ENCODE assay signal across 14 cellular contexts in genomic region chr1:23624440-23624839, GRCh38.
DNase-seq lines count a peak whose midpoint lies in the region; ATAC-seq, FAIRE-seq and TF ChIP-seq lines count a peak whose summit lies in the region.
"Had no signal": no experiment of that assay in that cellular context is flagged by ENCODE, and none has a peak within 500 bp of the region (broad histone marks: within the 10 kb centered on the region; RNA-seq: fewer than 3 reads in every experiment).

No MANE protein-coding gene starts in this region.

- peaks cover 42% of the 10 kb centered on the region for H3K4me1 Mint-ChIP-seq in activated CD8-positive, alpha-beta memory T cell treated with anti-CD3 and anti-CD28 coated beads, Interleukin-2, amount 10 ng/mL, durations not matched to agents 7 days and 5 days

- H3K79me1 ChIP-seq in H1 (ENCODE audit: low read depth, low read length) = no peaks in the 10 kb centered on the region

- no peak for TF ChIP-seq EP300 in H1 (IDR thresholded peaks at IDR 0.05; ENCODE audit: borderline replicate concordance in 1 of 2, low read depth in 2 of 2, low read length in 2 of 2)

- no peak overlapping the region for H3K14ac ChIP-seq in H1 (ENCODE audit: insufficient read length)

- H4K5ac ChIP-seq in H1 (ENCODE audit: insufficient read length, low read depth, low read length) = no peak overlapping the region

- peak overlapping the region; percentile 83 for H2AK5ac ChIP-seq in H1 (ENCODE audit: low read depth, low read length)

- no peak for TF ChIP-seq CTCF in H1 (IDR thresholded peaks at IDR 0.05; ENCODE audit: control extremely low read depth in 1 of 3, insufficient read depth in 1 of 3, low read depth in 1 of 3, low read length in 3 of 3)

- H4K91ac ChIP-seq in H1 (replicated peaks; ENCODE audit: insufficient read length, low read length) = no peak overlapping the region

- no peak overlapping the region for H2AFZ ChIP-seq in H1 (ENCODE audit: low read length)

- no peaks in the 10 kb centered on the region for H4K20me1 ChIP-seq in H1 (replicated peaks in 1 of 2; ENCODE audit: control insufficient read depth in 1 of 2, insufficient read depth in 2 of 2, low read length in 2 of 2)

- H3K27me3 Mint-ChIP-seq in activated CD8-positive, alpha-beta memory T cell treated with anti-CD3 and anti-CD28 coated beads, Interleukin-2, amount 10 ng/mL, durations not matched to agents 7 days and 5 days = peaks cover 2% of the 10 kb centered on the region

- no peaks in the 10 kb centered on the region for H3K36me3 ChIP-seq in H1 (ENCODE audit: control insufficient read depth in 2 of 4, insufficient read depth in 4 of 4, low read length in 3 of 4)
- H3K36me3 ChIP-seq: cardiac muscle cell, upper lobe of right lung had no signal

- H3K27me3 ChIP-seq in H1 (replicated peaks in 1 of 4; ENCODE audit: control insufficient read depth in 3 of 4, extremely low read depth in 1 of 4, insufficient read depth in 3 of 4, low read length in 3 of 4) = peaks cover 0 to 11% (median 8%) of the 10 kb centered on the region in 4 experiments; a peak in 4 of 7 replicates
- H3K27me3 ChIP-seq: upper lobe of right lung had no signal

- H3K27ac ChIP-seq in H1 (ENCODE audit: low read depth, low read length) = no peak overlapping the region
- H3K27ac ChIP-seq: cardiac muscle cell, upper lobe of right lung had no signal

- CTCF ChIA-PET in activated CD8-positive, alpha-beta memory T cell treated with anti-CD3 and anti-CD28 coated beads, Interleukin-2, amount 10 ng/mL, durations not matched to agents 7 days and 5 days (lab: Charles Lee) = interaction anchor here (1.0 to 2.7 kb wide), 6 partner anchors 9 to 79 kb away, joined by 3 to 7 read pairs (median 6); no protein-coding TSS in a partner anchor
- CTCF ChIA-PET in H1 (lab: Charles Lee; ENCODE audit: partially characterized antibody) = interaction anchor here (0.6 to 4.7 kb wide), 4 partner anchors 10 to 74 kb away, joined by 3 to 37 read pairs (median 5); no protein-coding TSS in a partner anchor
- CTCF ChIA-PET in HEK293T (lab: Yijun Ruan, JAX) = interaction anchor here (1.4 kb wide), 1 partner anchor 10 kb away, joined by 5 read pairs; no protein-coding TSS in a partner anchor

- H3K23me2 ChIP-seq in H1 (ENCODE audit: low read depth, low read length) = peaks cover 6% of the 10 kb centered on the region; the same call in 1 of the 2 replicates

- H3K4me2 ChIP-seq in H1 (ENCODE audit: insufficient read depth in 1 of 2, low read depth in 2 of 2, low read length in 2 of 2) = no peak overlapping the region

- H3K23ac ChIP-seq in H1 (ENCODE audit: insufficient read length) = no peak overlapping the region

- H3K27ac Mint-ChIP-seq in activated CD8-positive, alpha-beta memory T cell treated with anti-CD3 and anti-CD28 coated beads, Interleukin-2, amount 10 ng/mL, durations not matched to agents 7 days and 5 days = no peak overlapping the region

- no peak overlapping the region for H2BK15ac ChIP-seq in H1 (ENCODE audit: low read length)

- H3K9me3 Mint-ChIP-seq in activated CD8-positive, alpha-beta memory T cell treated with anti-CD3 and anti-CD28 coated beads, Interleukin-2, amount 10 ng/mL, durations not matched to agents 7 days and 5 days (ENCODE audit: low read depth) = peaks cover 3% of the 10 kb centered on the region

- H2BK12ac ChIP-seq in H1 (ENCODE audit: low read depth, low read length) = no peak overlapping the region

- H3K18ac ChIP-seq in H1 (ENCODE audit: extremely low read depth, low read length) = no peak overlapping the region

- no peaks in the 10 kb centered on the region; a peak in 1 of 4 replicates for H3K9me3 ChIP-seq in H1 (ENCODE audit: insufficient read depth in 2 of 2, low read depth in 1 of 2, low read length in 1 of 2)
- H3K9me3 ChIP-seq: upper lobe of right lung had no signal

- no peak overlapping the region for H3K9ac ChIP-seq in H1 (replicated peaks in 1 of 4; ENCODE audit: extremely low read depth in 1 of 4, low read depth in 3 of 4, low read length in 3 of 4)

- H3K4me3 Mint-ChIP-seq in activated CD8-positive, alpha-beta memory T cell treated with anti-CD3 and anti-CD28 coated beads, Interleukin-2, amount 10 ng/mL, durations not matched to agents 7 days and 5 days = no peak overlapping the region

- H3K4me3 ChIP-seq in H1 (ENCODE audit: extremely low read depth in 1 of 4, insufficient read depth in 2 of 4, low read depth in 3 of 4, low read length in 4 of 4) = no peak overlapping the region
- H3K4me3 ChIP-seq: cardiac muscle cell, upper lobe of right lung had no signal

- TF ChIP-seq RAD21 in H1 (IDR thresholded peaks at IDR 0.05 in 1 of 2, conservative IDR thresholded peaks at IDR 0.05 in 1 of 2; ENCODE audit: low read depth in 2 of 2, low read length in 2 of 2) = no peak

- no peak overlapping the region for H3K56ac ChIP-seq in H1 (replicated peaks; ENCODE audit: insufficient read length, low read depth, low read length)

- H2BK5ac ChIP-seq in H1 (ENCODE audit: low read depth, low read length) = no peak overlapping the region

- POLR2A ChIA-PET in H1 (lab: Charles Lee; ENCODE audit: partially characterized antibody) = interaction anchor here (1.0 kb wide), 1 partner anchor 70 kb away, joined by 3 read pairs; no protein-coding TSS in a partner anchor
- POLR2A ChIA-PET in HEK293T (lab: Yijun Ruan, JAX) = interaction anchor here (1.0 to 1.3 kb wide), 2 partner anchors 66 to 70 kb away, joined by 3 read pairs; no protein-coding TSS in a partner anchor

- 87% methylated on average over 4 of the region's 4 CpGs; no CpG with 5 or more reads in 1 of the 2 experiments for WGBS in H1 (ENCODE audit: extremely low coverage in 1 of 2, insufficient coverage in 1 of 2, insufficient read length in 1 of 2, insufficient replicate concordance in 2 of 2, low coverage in 1 of 2, low lambda C conversion rate in 2 of 2, missing lambda C conversion rate in 1 of 2), 2 experiments

- no peak overlapping the region for H2BK20ac ChIP-seq in H1 (ENCODE audit: low read length)

- H2BK120ac ChIP-seq in H1 (replicated peaks; ENCODE audit: low read depth, low read length) = no peak overlapping the region

- peaks cover 4 to 16% (median 9%) of the 10 kb centered on the region in 4 experiments; a peak in 6 of 7 replicates for H3K4me1 ChIP-seq in H1 (replicated peaks in 1 of 4; ENCODE audit: control insufficient read depth in 3 of 4, insufficient read depth in 4 of 4, low read length in 3 of 4)

- H3K4ac ChIP-seq in H1 (replicated peaks; ENCODE audit: insufficient read length, low read depth, low read length) = no peak overlapping the region

- peak; percentile 29 for ATAC-seq in activated CD8-positive, alpha-beta memory T cell treated with anti-CD3 and anti-CD28 coated beads, Interleukin-2, amount 10 ng/mL, durations not matched to agents 7 days and 5 days
- ATAC-seq in HG03565 (IDR thresholded peaks at IDR 0.05; ENCODE audit: unreplicated experiment) (no peak), HG03457 (IDR thresholded peaks at IDR 0.05; ENCODE audit: unreplicated experiment) (no peak)
- ATAC-seq: upper lobe of right lung had no signal

- DNase-seq in stimulated activated CD4-positive, alpha-beta T cell treated with anti-CD3 and anti-CD28 coated beads, Interleukin-15, amount 100 ng/mL, for 48 hours (ENCODE audit: low read depth in 2 of 2) = peak; percentile 57 to 59
- DNase-seq in stimulated activated CD4-positive, alpha-beta T cell treated with anti-CD3 and anti-CD28 coated beads, Interleukin-2, amount 100 ng/mL, for 48 hours = no peak
- peak; percentile 51 for DNase-seq in activated CD8-positive, alpha-beta memory T cell treated with anti-CD3 and anti-CD28 coated beads, Interleukin-2, amount 10 ng/mL, durations not matched to agents 7 days and 5 days
- DNase-seq in H1 (ENCODE audit: low read depth in 1 of 2, low spot score in 2 of 2) (no peak), HEK293T (ENCODE audit: extremely low spot score) (no peak), KBM-7 (no peak)
- DNase-seq: GF-D8, NCI-H1417, NCI-H510A treated with DMSO at 0.1 percent for 48 hours, SHP77, upper lobe of right lung had no signal

- no peak for TF ChIP-seq POLR2A in H1 (IDR thresholded peaks at IDR 0.05; ENCODE audit: control extremely low read depth in 1 of 2, low read depth in 2 of 2, low read length in 2 of 2)

- in situ Hi-C loops in KBM-7 (cut with MboI; ENCODE audit: low pct_unique_long_range_greater_than_20kb, low sequenced_read_pairs) = no loop called here

- no peak for FAIRE-seq in H1 (lab: Jason Lieb, UNC)

- H4K8ac ChIP-seq in H1 (ENCODE audit: extremely low read depth, insufficient read depth, low read length) = no peak overlapping the region

- no peaks in the 10 kb centered on the region for H3K79me2 ChIP-seq in H1 (ENCODE audit: control insufficient read depth in 1 of 2, insufficient read depth in 2 of 2, low read length in 2 of 2)

- H3K36me3 Mint-ChIP-seq in activated CD8-positive, alpha-beta memory T cell treated with anti-CD3 and anti-CD28 coated beads, Interleukin-2, amount 10 ng/mL, durations not matched to agents 7 days and 5 days = no peaks in the 10 kb centered on the region

TF ChIP-seq in H1, 55 proteins besides CTCF, POLR2A, EP300 and RAD21:
- TF ChIP-seq KDM1A (IDR thresholded peaks at IDR 0.05; ENCODE audit: borderline replicate concordance, low read length) = peak; percentile 77; the same call in 1 of the 2 replicates
- TF ChIP-seq SAP30 (IDR thresholded peaks at IDR 0.05; ENCODE audit: insufficient read depth, insufficient replicate concordance, low read length) = no peak

TF ChIP-seq in HEK293T, 16 proteins besides CTCF, POLR2A, EP300 and RAD21:
- TF ChIP-seq SUZ12 (IDR thresholded peaks at IDR 0.05) = no peak
- TF ChIP-seq BHLHE40 (IDR thresholded peaks at IDR 0.05; ENCODE audit: borderline replicate concordance) = no peak
- TF ChIP-seq FOXA1 (IDR thresholded peaks at IDR 0.05) = no peak
- TF ChIP-seq L3MBTL2 (conservative IDR thresholded peaks at IDR 0.05) = no peak
- no peak for TF ChIP-seq LEF1 (IDR thresholded peaks at IDR 0.05; ENCODE audit: borderline replicate concordance)
- TF ChIP-seq TARDBP (IDR thresholded peaks at IDR 0.05) = no peak

Comparison
In these comparisons a context has a peak if more than half of its experiments do, and no peak if none do; other contexts are left out.
1. DNase-seq: peak in stimulated activated CD4-positive, alpha-beta T cell treated with anti-CD3 and anti-CD28 coated beads, Interleukin-15, amount 100 ng/mL, for 48 hours (2 of 2) and activated CD8-positive, alpha-beta memory T cell treated with anti-CD3 and anti-CD28 coated beads, Interleukin-2, amount 10 ng/mL, durations not matched to agents 7 days and 5 days (single experiment); none in stimulated activated CD4-positive, alpha-beta T cell treated with anti-CD3 and anti-CD28 coated beads, Interleukin-2, amount 100 ng/mL, for 48 hours (0 of 2), H1 (0 of 2), HEK293T (single experiment) and KBM-7 (single experiment).